In the genomic region with DNA sequence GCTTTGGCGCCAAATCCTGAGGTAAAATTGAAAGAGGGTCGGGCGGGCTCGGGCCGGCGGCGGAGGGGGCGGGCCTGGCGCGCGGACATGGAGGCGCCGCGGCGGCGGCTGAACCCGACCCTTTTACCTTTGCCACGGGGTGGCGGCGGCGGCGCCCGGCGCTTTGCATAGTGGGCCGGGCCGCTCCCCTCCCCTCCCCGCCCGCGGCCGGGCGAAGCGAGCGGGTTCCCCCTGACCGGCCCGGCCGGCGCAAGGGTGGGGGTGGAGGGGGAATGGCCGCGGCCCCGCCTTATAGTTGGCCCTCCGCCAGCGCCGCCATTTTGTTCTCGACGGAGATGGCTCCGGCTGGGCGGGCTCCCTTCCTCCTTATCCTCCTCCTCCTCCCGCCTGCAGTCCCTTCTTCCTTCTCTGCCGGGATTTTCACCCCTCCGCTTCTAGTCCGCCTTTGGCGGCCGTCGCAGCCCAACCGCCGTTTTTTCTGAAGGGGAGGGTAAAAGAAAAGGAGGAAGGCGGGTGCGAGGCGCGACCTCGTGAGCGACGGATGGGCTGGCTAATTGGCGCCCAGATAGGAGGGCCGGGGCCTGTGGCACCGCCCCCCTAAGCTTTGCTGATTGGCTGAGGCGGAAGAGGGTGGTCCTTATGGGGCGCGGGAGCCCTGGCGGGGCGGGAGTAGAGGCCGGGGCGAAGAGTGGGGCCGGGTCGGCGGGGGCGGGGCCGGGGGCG, we compare ENCODE assay signal across 8 cellular contexts. TPM values are rescaled to one million over a fixed set of nuclear protein-coding genes. Genes with fewer than 3 reads are reported as not detected.
A peak's percentile ranks its signal among the peaks of the same experiment; 100 is the strongest.
DNase-seq lines count a peak whose midpoint lies in the region; ATAC-seq and TF ChIP-seq lines count a peak whose summit lies in the region.

No MANE protein-coding gene starts in this region.

- peak overlapping the region; percentile 68 to 89 for H3K9ac ChIP-seq in colonic mucosa (ENCODE audit: low read depth in 2 of 2, low read length in 2 of 2)

- TF ChIP-seq CTCF in BJ (IDR thresholded peaks at IDR 0.05; ENCODE audit: insufficient read depth, low read depth, low read length) (no peak), colonic mucosa (IDR thresholded peaks at IDR 0.05) (no peak)

- H3K4me3 ChIP-seq in BJ (ENCODE audit: low read depth, low read length) = peak overlapping the region; percentile 93
- peak overlapping the region; percentile 74 for H3K4me3 ChIP-seq in colonic mucosa

- peaks cover 7% of the 10 kb centered on the region for H3K36me3 ChIP-seq in BJ (ENCODE audit: control insufficient read depth, insufficient read depth, low read length)
- H3K36me3 ChIP-seq in colonic mucosa = no peaks in the 10 kb centered on the region

- H3K27me3 ChIP-seq in BJ (ENCODE audit: control insufficient read depth, insufficient read depth, low read length) (no peaks in the 10 kb centered on the region), colonic mucosa (no peaks in the 10 kb centered on the region), layer of hippocampus (ENCODE audit: control insufficient read depth, insufficient read depth, low read length) (no peaks in the 10 kb centered on the region)

- POLR2A ChIA-PET in BJ (lab: Charles Lee) = interaction anchor here (0.8 kb wide), 3 partner anchors 8 to 1468 kb away, joined by 3 to 14 read pairs (median 3); partner anchors contain the start of gene HDAC11

- no peaks in the 10 kb centered on the region for H3K9me3 ChIP-seq in colonic mucosa

- intact Hi-C loops in colonic mucosa (cut with DNase I) = no loop called here

- H3K27ac ChIP-seq in colonic mucosa (peak overlapping the region; percentile 99), layer of hippocampus (ENCODE audit: low read depth, low read length) (peak overlapping the region; percentile 100)

- ATAC-seq in GM19324 (IDR thresholded peaks at IDR 0.05; ENCODE audit: low FRiP score, unreplicated experiment) (peak; percentile 87), HG03460 (IDR thresholded peaks at IDR 0.05; ENCODE audit: unreplicated experiment) (peak; percentile 88)

- CTCF ChIA-PET in BJ (lab: Yijun Ruan, JAX) = interaction anchor here (0.6 to 1.4 kb wide), 2 partner anchors 21 to 27 kb away, joined by 3 read pairs; no protein-coding TSS in a partner anchor

- H3K4me1 ChIP-seq in colonic mucosa = peaks cover 5% of the 10 kb centered on the region

- DNase-seq in BJ (ENCODE audit: low read depth) = peak; percentile 59
- DNase-seq in NCI-H524 treated with DMSO at 0.1 percent for 48 hours (lab: John Stamatoyannopoulos, UW) = peak; percentile 38
- DNase-seq in activated CD4-positive, alpha-beta T cell treated with anti-CD3 and anti-CD28 coated beads for 48 hours = peak; percentile 97
- DNase-seq in colonic mucosa = peak; percentile 98
- DNase-seq in stimulated activated CD4-positive, alpha-beta T cell treated with anti-CD3 and anti-CD28 coated beads, Interleukin-1b, Interleukin-23, amount 100 ng/mL, for 24 hours (ENCODE audit: low read depth in 4 of 4, low spot score in 1 of 4) = peak; percentile 83 to 93 (median 90)

RNA-seq across cellular contexts. Expression of gene NR2C2, which starts 0.7 kb away (rescaled TPM):
- polyA plus RNA-seq in BJ (2011; rRNA removed) = 14.5 and 17.9 TPM in 2 replicates
- 31.6 and 31.8 TPM in 2 replicates for polyA minus RNA-seq in BJ (2011; rRNA and poly(A)+ RNA removed)
- 10 to 100 TPM; 33.8 to 41.3 TPM for total RNA-seq in colonic mucosa

Comparison
In these comparisons a context has a peak if more than half of its experiments do, and no peak if none do; other contexts are left out.
1. Peak in every context shown above with its lines: DNase-seq, ATAC-seq, H3K4me3 ChIP-seq and H3K27ac ChIP-seq.
2. DNase-seq: peak in every context shown above with its lines; median percentile 98 in colonic mucosa; 97 in activated CD4-positive, alpha-beta T cell treated with anti-CD3 and anti-CD28 coated beads for 48 hours; 90 in stimulated activated CD4-positive, alpha-beta T cell treated with anti-CD3 and anti-CD28 coated beads, Interleukin-1b, Interleukin-23, amount 100 ng/mL, for 24 hours; 59 in BJ; 38 in NCI-H524 treated with DMSO at 0.1 percent for 48 hours.